Comparison of ENCODE assay signal across 9 cellular contexts in the genomic region with DNA sequence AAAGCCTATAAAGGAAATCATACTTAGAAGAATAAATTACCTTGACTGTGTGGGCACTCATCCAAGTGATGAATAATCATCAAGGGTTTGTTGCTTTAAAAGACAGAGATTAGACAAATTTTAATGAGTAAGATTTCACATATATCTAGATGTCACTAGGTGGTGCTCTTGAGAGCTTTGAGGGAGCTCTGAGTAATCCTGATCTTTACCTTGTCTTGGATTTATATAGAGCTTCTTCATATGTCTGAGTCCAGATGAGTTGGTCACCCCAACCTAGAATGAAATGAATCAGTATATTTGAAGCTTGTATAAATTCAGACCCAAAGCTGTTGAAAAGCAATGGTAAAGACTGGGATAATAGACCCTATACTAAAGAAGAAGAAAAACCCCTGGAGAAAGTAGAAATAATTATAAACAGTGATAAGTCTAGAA. TPM values are rescaled to one million over a fixed set of nuclear protein-coding genes. Genes with fewer than 3 reads are reported as not detected.
DNase-seq lines count a peak whose midpoint lies in the region; ATAC-seq, FAIRE-seq and TF ChIP-seq lines count a peak whose summit lies in the region.
"Had no signal": no experiment of that assay in that cellular context is flagged by ENCODE, and none has a peak within 500 bp of the region (broad histone marks: within the 10 kb centered on the region; RNA-seq: fewer than 3 reads in every experiment).

No MANE protein-coding gene starts in this region.

- H2AK5ac ChIP-seq in H1 (ENCODE audit: low read depth, low read length): no peak overlapping the region

- POLR2A ChIA-PET in H1 (lab: Charles Lee; ENCODE audit: partially characterized antibody): no interaction called here

- no peak overlapping the region for H3K14ac ChIP-seq in H1 (ENCODE audit: insufficient read length)

- H3K4me1 Mint-ChIP-seq in nephron progenitor cell: peaks cover 35% of the 10 kb centered on the region
- H3K4me1 Mint-ChIP-seq: natural killer cell had no signal

- no peaks in the 10 kb centered on the region for H3K9me3 Mint-ChIP-seq in nephron progenitor cell
- H3K9me3 Mint-ChIP-seq: natural killer cell had no signal

- peak; percentile 53 to 56 for TF ChIP-seq RAD21 in H1 (IDR thresholded peaks at IDR 0.05 in 1 of 2, conservative IDR thresholded peaks at IDR 0.05 in 1 of 2; ENCODE audit: low read depth in 2 of 2, low read length in 2 of 2)

- no peaks in the 10 kb centered on the region for H3K79me1 ChIP-seq in H1 (ENCODE audit: low read depth, low read length)

- H3K23me2 ChIP-seq in H1 (ENCODE audit: low read depth, low read length): no peaks in the 10 kb centered on the region

- no peaks in the 10 kb centered on the region for H3K79me2 ChIP-seq in H1 (ENCODE audit: control insufficient read depth in 1 of 2, insufficient read depth in 2 of 2, low read length in 2 of 2)

- H3K36me3 ChIP-seq in BE2C: no peaks in the 10 kb centered on the region
- no peaks in the 10 kb centered on the region for H3K36me3 ChIP-seq in H1 (ENCODE audit: control insufficient read depth in 2 of 4, insufficient read depth in 4 of 4, low read length in 3 of 4)

- H3K4me3 Mint-ChIP-seq in nephron progenitor cell: no peak overlapping the region
- H3K4me3 Mint-ChIP-seq: natural killer cell had no signal

- H3K27me3 ChIP-seq in BE2C (no peaks in the 10 kb centered on the region), H1 (replicated peaks in 1 of 4; ENCODE audit: control insufficient read depth in 3 of 4, extremely low read depth in 1 of 4, insufficient read depth in 3 of 4, low read length in 3 of 4) (no peaks in the 10 kb centered on the region)

- no peak overlapping the region for H2BK12ac ChIP-seq in H1 (ENCODE audit: low read depth, low read length)

- no peak overlapping the region for H3K4me3 ChIP-seq in BE2C (ENCODE audit: low read depth, low read length)
- H3K4me3 ChIP-seq in Jurkat, Clone E6-1 (ENCODE audit: low read length): no peak overlapping the region
- no peak overlapping the region for H3K4me3 ChIP-seq in H1 (ENCODE audit: extremely low read depth in 1 of 4, insufficient read depth in 2 of 4, low read depth in 3 of 4, low read length in 4 of 4)

- H3K9me3 ChIP-seq in BE2C: no peaks in the 10 kb centered on the region
- H3K9me3 ChIP-seq in H1 (ENCODE audit: insufficient read depth in 2 of 2, low read depth in 1 of 2, low read length in 1 of 2): no peaks in the 10 kb centered on the region

- no peak overlapping the region for H2BK5ac ChIP-seq in H1 (ENCODE audit: low read depth, low read length)

- H3K4me1 ChIP-seq in BE2C (no peaks in the 10 kb centered on the region; the same call in none of the 2 replicates), H1 (replicated peaks in 1 of 4; ENCODE audit: control insufficient read depth in 3 of 4, insufficient read depth in 4 of 4, low read length in 3 of 4) (no peaks in the 10 kb centered on the region)

- H3K36me3 Mint-ChIP-seq in nephron progenitor cell (ENCODE audit: low read depth): no peaks in the 10 kb centered on the region
- H3K36me3 Mint-ChIP-seq: natural killer cell had no signal

- H2BK20ac ChIP-seq in H1 (ENCODE audit: low read length): no peak overlapping the region

- DNase-seq in BE2C (no peak), OCI-M1 (lab: John Stamatoyannopoulos, UW) (peak; percentile 62), H1 (ENCODE audit: low read depth in 1 of 2, low spot score in 2 of 2) (no peak), nephron progenitor cell (no peak), COLO668 (lab: John Stamatoyannopoulos, UW; ENCODE audit: unreplicated experiment) (no peak)
- peak; percentile 27 for DNase-seq in Jurkat, Clone E6-1 (ENCODE audit: low read depth, low spot score)
- DNase-seq in activated CD4-positive, alpha-beta T cell treated with anti-CD3 and anti-CD28 coated beads, Interleukin-2, amount 50 U/mL, for 1 hour: no peak
- DNase-seq: natural killer cell had no signal

- no peak overlapping the region for H3K4ac ChIP-seq in H1 (replicated peaks; ENCODE audit: insufficient read length, low read depth, low read length)

- CTCF ChIA-PET in H1 (lab: Charles Lee; ENCODE audit: partially characterized antibody): interaction anchor here (0.6 to 5.5 kb wide), 35 partner anchors 7 to 687 kb away, joined by 3 to 36 read pairs (median 4); no protein-coding TSS in a partner anchor

- no peak overlapping the region for H4K5ac ChIP-seq in H1 (ENCODE audit: insufficient read length, low read depth, low read length)

- H3K9ac ChIP-seq in H1 (replicated peaks in 1 of 4; ENCODE audit: extremely low read depth in 1 of 4, low read depth in 3 of 4, low read length in 3 of 4): no peak overlapping the region

- no peak for FAIRE-seq in H1 (lab: Jason Lieb, UNC)

- H4K20me1 ChIP-seq in H1 (replicated peaks in 1 of 2; ENCODE audit: control insufficient read depth in 1 of 2, insufficient read depth in 2 of 2, low read length in 2 of 2): no peaks in the 10 kb centered on the region

- no peak overlapping the region for H3K56ac ChIP-seq in H1 (replicated peaks; ENCODE audit: insufficient read length, low read depth, low read length)

- H4K91ac ChIP-seq in H1 (replicated peaks; ENCODE audit: insufficient read length, low read length): no peak overlapping the region

- ATAC-seq in GM18868 (IDR thresholded peaks at IDR 0.05; ENCODE audit: unreplicated experiment): peak; percentile 77

- H3K27me3 Mint-ChIP-seq in nephron progenitor cell (ENCODE audit: low read depth, poor library complexity): peaks cover 8% of the 10 kb centered on the region

- TF ChIP-seq CTCF in BE2C (IDR thresholded peaks at IDR 0.05; ENCODE audit: low read depth, low read length) (peak; percentile 59), H1 (IDR thresholded peaks at IDR 0.05; ENCODE audit: control extremely low read depth in 1 of 3, insufficient read depth in 1 of 3, low read depth in 1 of 3, low read length in 3 of 3) (peak in 2 of 3 experiments; percentile 25 to 47; a peak in 2 of 4 replicates), nephron progenitor cell (IDR thresholded peaks at IDR 0.05) (peak; percentile 51)

- no peak overlapping the region for H3K4me2 ChIP-seq in H1 (ENCODE audit: insufficient read depth in 1 of 2, low read depth in 2 of 2, low read length in 2 of 2)

- H2AFZ ChIP-seq in H1 (ENCODE audit: low read length): 0 out of 2 replicates have a peak overlapping the region, but pooled peaks have one; percentile 76

- no peak for TF ChIP-seq EP300 in H1 (IDR thresholded peaks at IDR 0.05; ENCODE audit: borderline replicate concordance in 1 of 2, low read depth in 2 of 2, low read length in 2 of 2)

- no peak overlapping the region for H3K27ac ChIP-seq in H1 (ENCODE audit: low read depth, low read length)

- no peak overlapping the region for H3K18ac ChIP-seq in H1 (ENCODE audit: extremely low read depth, low read length)

- H2BK120ac ChIP-seq in H1 (replicated peaks; ENCODE audit: low read depth, low read length): no peak overlapping the region

- H3K27ac Mint-ChIP-seq in nephron progenitor cell: no peak overlapping the region
- H3K27ac Mint-ChIP-seq: natural killer cell had no signal

- TF ChIP-seq POLR2A in H1 (IDR thresholded peaks at IDR 0.05; ENCODE audit: control extremely low read depth in 1 of 2, low read depth in 2 of 2, low read length in 2 of 2): no peak

- H3K23ac ChIP-seq in H1 (ENCODE audit: insufficient read length): no peak overlapping the region

- no peak overlapping the region for H2BK15ac ChIP-seq in H1 (ENCODE audit: low read length)

- H4K8ac ChIP-seq in H1 (ENCODE audit: extremely low read depth, insufficient read depth, low read length): no peak overlapping the region

TF ChIP-seq in H1, 55 proteins besides CTCF, POLR2A, EP300 and RAD21:
- TF ChIP-seq, protein P1, sequence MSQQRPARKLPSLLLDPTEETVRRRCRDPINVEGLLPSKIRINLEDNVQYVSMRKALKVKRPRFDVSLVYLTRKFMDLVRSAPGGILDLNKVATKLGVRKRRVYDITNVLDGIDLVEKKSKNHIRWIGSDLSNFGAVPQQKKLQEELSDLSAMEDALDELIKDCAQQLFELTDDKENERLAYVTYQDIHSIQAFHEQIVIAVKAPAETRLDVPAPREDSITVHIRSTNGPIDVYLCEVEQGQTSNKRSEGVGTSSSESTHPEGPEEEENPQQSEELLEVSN (IDR thresholded peaks at IDR 0.05): no peak

RNA-seq across cellular contexts. Expression of gene AGR2, which starts 3.7 kb away (rescaled TPM):
- not detected for polyA plus RNA-seq in BE2C (2012; ENCODE audit: insufficient read depth, insufficient read length, low read depth)
- not detected for polyA plus RNA-seq in Jurkat, Clone E6-1 (2012; ENCODE audit: insufficient read depth, insufficient read length)
- not detected in 2 replicates for total RNA-seq in H1 (2021; fragmentation: NEBNext Ultra II Directional; extraction: Animal tissue kit (Norgen Biotek cat#: 25700))
- not detected in 2 replicates for polyA plus RNA-seq in H1 (2011; rRNA removed)
- not detected for polyA plus RNA-seq in H1 (2011; cell fraction: cytosol; rRNA removed)
- not detected for polyA plus RNA-seq in H1 (2011; cell fraction: nucleus; rRNA removed)
- not detected in 4 replicates for polyA plus RNA-seq in H1 (2012, experiment 1 of 2)
- not detected for polyA plus RNA-seq in H1 (2012, experiment 2 of 2)
- not detected for polyA plus RNA-seq in H1 (2013, experiment 1 of 2)
- polyA plus RNA-seq in H1 (2013, experiment 2 of 2): not detected
- not detected in 2 replicates for polyA minus RNA-seq in H1 (2011; rRNA and poly(A)+ RNA removed)
- polyA minus RNA-seq in H1 (2011; cell fraction: cytosol; rRNA and poly(A)+ RNA removed): not detected
- polyA minus RNA-seq in H1 (2011; cell fraction: nucleus; rRNA and poly(A)+ RNA removed): not detected
- total RNA-seq: natural killer cell had no signal

RNA-seq across cellular contexts. Expression of gene TSPAN13, which starts 47.6 kb away (rescaled TPM):
- 3.4 TPM for polyA plus RNA-seq in BE2C (2012; ENCODE audit: insufficient read depth, insufficient read length, low read depth)
- polyA plus RNA-seq in Jurkat, Clone E6-1 (2012; ENCODE audit: insufficient read depth, insufficient read length): 23.2 TPM
- 28.1 and 29.9 TPM in 2 replicates for total RNA-seq in H1 (2021; fragmentation: NEBNext Ultra II Directional; extraction: Animal tissue kit (Norgen Biotek cat#: 25700))
- polyA plus RNA-seq in H1 (2011; rRNA removed): 11.2 and 15.3 TPM in 2 replicates
- 22.4 TPM for polyA plus RNA-seq in H1 (2011; cell fraction: cytosol; rRNA removed)
- 4.9 TPM for polyA plus RNA-seq in H1 (2011; cell fraction: nucleus; rRNA removed)
- polyA plus RNA-seq in H1 (2012, experiment 1 of 2): 12.4 to 30.5 TPM (median 17.0 TPM) in 4 replicates
- polyA plus RNA-seq in H1 (2012, experiment 2 of 2): 9.7 TPM
- polyA plus RNA-seq in H1 (2013, experiment 1 of 2): 29.2 TPM
- polyA plus RNA-seq in H1 (2013, experiment 2 of 2): 34.7 TPM
- 7.5 and 8.8 TPM in 2 replicates for polyA minus RNA-seq in H1 (2011; rRNA and poly(A)+ RNA removed)
- polyA minus RNA-seq in H1 (2011; cell fraction: cytosol; rRNA and poly(A)+ RNA removed): 9.2 TPM
- polyA minus RNA-seq in H1 (2011; cell fraction: nucleus; rRNA and poly(A)+ RNA removed): 4.7 TPM

Comparison
In these comparisons a context has a peak if more than half of its experiments do, and no peak if none do; other contexts are left out.
1. DNase-seq: peak in Jurkat, Clone E6-1 (single experiment) and OCI-M1 (single experiment); none in BE2C (single experiment), H1 (0 of 2), nephron progenitor cell (single experiment), COLO668 (single experiment) and activated CD4-positive, alpha-beta T cell treated with anti-CD3 and anti-CD28 coated beads, Interleukin-2, amount 50 U/mL, for 1 hour (single experiment).
2. Peak in every context shown above with its lines, with median percentiles within 50 percentile points of each other: CTCF ChIP-seq.